Comparison of ENCODE assay signal across 1 cellular context in the genomic region with DNA sequence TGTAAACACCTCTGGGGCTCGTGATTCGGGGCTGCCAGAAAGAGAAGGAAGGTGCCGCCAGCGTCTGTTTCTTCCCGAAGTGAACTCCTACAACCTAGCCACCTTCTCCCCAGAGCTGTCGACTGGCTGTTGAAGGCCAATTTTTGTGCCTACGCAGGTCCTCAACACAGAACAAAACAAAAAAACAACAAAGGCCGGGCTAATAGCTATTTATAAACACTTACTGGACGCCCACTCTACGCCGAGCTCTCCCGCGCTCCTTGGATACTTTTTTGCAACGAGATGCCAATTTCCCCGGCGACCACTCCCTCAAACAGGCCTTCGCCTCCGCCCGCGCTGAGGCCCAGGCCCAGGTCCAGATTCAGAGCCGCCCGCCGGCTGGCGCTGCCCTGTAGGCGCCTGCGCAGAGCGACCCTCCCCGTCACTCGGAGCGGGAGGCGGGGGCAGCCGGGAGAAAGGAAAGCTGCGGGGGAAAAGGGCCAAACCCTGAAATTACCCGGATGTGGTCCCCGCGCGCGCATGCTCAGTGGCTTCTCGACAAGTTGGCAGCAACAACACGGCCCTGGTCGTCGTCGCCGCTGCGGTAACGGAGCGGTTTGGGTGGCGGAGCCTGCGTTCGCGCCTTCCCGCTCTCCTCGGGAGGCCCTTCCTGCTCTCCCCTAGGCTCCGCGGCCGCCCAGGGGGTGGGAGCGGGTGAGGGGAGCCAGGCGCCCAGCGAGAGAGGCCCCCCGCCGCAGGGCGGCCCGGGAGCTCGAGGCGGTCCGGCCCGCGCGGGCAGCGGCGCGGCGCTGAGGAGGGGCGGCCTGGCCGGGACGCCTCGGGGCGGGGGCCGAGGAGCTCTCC.
TF ChIP-seq lines count a peak whose summit lies in the region.

A gene (plus strand): TSS at position 520 of the 843 bp plus-strand sequence. CDS start 16,834 bp downstream, outside the sequence.

TF ChIP-seq in HepG2, 621 proteins besides CTCF, POLR2A, EP300 and RAD21 (continued from another document and continues in another):
- peak; percentile 87; the same call in 1 of the 2 replicates for TF ChIP-seq ZNF20 (CRISPR knock-in tag; IDR thresholded peaks at IDR 0.05)
- TF ChIP-seq ZNF235 (CRISPR knock-in tag; IDR thresholded peaks at IDR 0.05; ENCODE audit: borderline replicate concordance): no peak; the same call in 1 of the 2 replicates
- TF ChIP-seq ZNF160 (CRISPR knock-in tag; IDR thresholded peaks at IDR 0.05): no peak; the same call in 1 of the 2 replicates
- no peak for TF ChIP-seq ZNF562 (CRISPR knock-in tag; IDR thresholded peaks at IDR 0.05; ENCODE audit: borderline replicate concordance)
- no peak for TF ChIP-seq ZNF382 (CRISPR knock-in tag; IDR thresholded peaks at IDR 0.05; ENCODE audit: borderline replicate concordance)
- no peak for TF ChIP-seq ZIK1 (CRISPR knock-in tag; IDR thresholded peaks at IDR 0.05; ENCODE audit: borderline replicate concordance, low read depth)
- peak; percentile 58; the same call in 1 of the 2 replicates for TF ChIP-seq FOXK1 (CRISPR knock-in tag; IDR thresholded peaks at IDR 0.05; ENCODE audit: borderline replicate concordance, low read depth)
- no peak for TF ChIP-seq ZNF83 (CRISPR knock-in tag; IDR thresholded peaks at IDR 0.05; ENCODE audit: borderline replicate concordance)
- TF ChIP-seq, protein P1, sequence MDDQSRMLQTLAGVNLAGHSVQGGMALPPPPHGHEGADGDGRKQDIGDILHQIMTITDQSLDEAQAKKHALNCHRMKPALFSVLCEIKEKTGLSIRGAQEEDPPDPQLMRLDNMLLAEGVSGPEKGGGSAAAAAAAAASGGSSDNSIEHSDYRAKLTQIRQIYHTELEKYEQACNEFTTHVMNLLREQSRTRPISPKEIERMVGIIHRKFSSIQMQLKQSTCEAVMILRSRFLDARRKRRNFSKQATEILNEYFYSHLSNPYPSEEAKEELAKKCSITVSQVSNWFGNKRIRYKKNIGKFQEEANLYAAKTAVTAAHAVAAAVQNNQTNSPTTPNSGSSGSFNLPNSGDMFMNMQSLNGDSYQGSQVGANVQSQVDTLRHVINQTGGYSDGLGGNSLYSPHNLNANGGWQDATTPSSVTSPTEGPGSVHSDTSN (CRISPR knock-in tag; IDR thresholded peaks at IDR 0.05; ENCODE audit: borderline replicate concordance): no peak
- peak; percentile 75; the same call in 1 of the 2 replicates for TF ChIP-seq SPEN (CRISPR knock-in tag; IDR thresholded peaks at IDR 0.05; ENCODE audit: low read depth)
- TF ChIP-seq, protein P2, sequence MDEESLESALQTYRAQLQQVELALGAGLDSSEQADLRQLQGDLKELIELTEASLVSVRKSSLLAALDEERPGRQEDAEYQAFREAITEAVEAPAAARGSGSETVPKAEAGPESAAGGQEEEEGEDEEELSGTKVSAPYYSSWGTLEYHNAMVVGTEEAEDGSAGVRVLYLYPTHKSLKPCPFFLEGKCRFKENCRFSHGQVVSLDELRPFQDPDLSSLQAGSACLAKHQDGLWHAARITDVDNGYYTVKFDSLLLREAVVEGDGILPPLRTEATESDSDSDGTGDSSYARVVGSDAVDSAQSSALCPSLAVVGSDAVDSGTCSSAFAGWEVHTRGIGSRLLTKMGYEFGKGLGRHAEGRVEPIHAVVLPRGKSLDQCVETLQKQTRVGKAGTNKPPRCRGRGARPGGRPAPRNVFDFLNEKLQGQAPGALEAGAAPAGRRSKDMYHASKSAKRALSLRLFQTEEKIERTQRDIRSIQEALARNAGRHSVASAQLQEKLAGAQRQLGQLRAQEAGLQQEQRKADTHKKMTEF (CRISPR knock-in tag; IDR thresholded peaks at IDR 0.05): peak; percentile 68
- no peak for TF ChIP-seq ZNF737 (CRISPR knock-in tag; IDR thresholded peaks at IDR 0.05; ENCODE audit: borderline replicate concordance)
- TF ChIP-seq ZNF790 (CRISPR knock-in tag; IDR thresholded peaks at IDR 0.05; ENCODE audit: borderline replicate concordance): no peak
- TF ChIP-seq ARNTL (CRISPR knock-in tag; IDR thresholded peaks at IDR 0.05): 0 out of 2 replicates have a peak, but pooled peaks have one; percentile 26
- TF ChIP-seq, protein P3, sequence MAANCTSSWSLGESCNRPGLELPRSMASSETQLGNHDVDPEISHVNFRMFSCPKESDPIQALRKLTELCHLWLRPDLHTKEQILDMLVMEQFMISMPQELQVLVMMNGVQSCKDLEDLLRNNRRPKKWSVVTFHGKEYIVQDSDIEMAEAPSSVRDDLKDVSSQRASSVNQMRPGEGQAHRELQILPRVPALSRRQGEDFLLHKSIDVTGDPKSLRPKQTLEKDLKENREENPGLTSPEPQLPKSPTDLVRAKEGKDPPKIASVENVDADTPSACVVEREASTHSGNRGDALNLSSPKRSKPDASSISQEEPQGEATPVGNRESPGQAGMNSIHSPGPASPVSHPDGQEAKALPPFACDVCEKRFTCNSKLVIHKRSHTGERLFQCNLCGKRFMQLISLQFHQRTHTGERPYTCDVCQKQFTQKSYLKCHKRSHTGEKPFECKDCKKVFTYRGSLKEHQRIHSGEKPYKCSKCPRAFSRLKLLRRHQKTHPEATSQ (CRISPR knock-in tag; IDR thresholded peaks at IDR 0.05; ENCODE audit: borderline replicate concordance): peak; percentile 78; the same call in 1 of the 2 replicates
- TF ChIP-seq ZNF674 (CRISPR knock-in tag; IDR thresholded peaks at IDR 0.05; ENCODE audit: low read depth): no peak
- TF ChIP-seq HMG20A (CRISPR knock-in tag; IDR thresholded peaks at IDR 0.05; ENCODE audit: borderline replicate concordance): no peak
- no peak for TF ChIP-seq RARA (CRISPR knock-in tag; IDR thresholded peaks at IDR 0.05)
- TF ChIP-seq ZNF816 (CRISPR knock-in tag; IDR thresholded peaks at IDR 0.05; ENCODE audit: borderline replicate concordance): 0 out of 2 replicates have a peak, but pooled peaks have one; percentile 49
- no peak for TF ChIP-seq CEBPB (IDR thresholded peaks at IDR 0.05; ENCODE audit: borderline replicate concordance, low read depth, low read length)
- TF ChIP-seq MIER3 (CRISPR knock-in tag; IDR thresholded peaks at IDR 0.05; ENCODE audit: borderline replicate concordance): peak; percentile 22; the same call in 1 of the 2 replicates
- TF ChIP-seq GTF2F1 (IDR thresholded peaks at IDR 0.05; ENCODE audit: low read length): no peak
- TF ChIP-seq TEAD2 (CRISPR knock-in tag; IDR thresholded peaks at IDR 0.05): no peak
- no peak for TF ChIP-seq ESRRA (CRISPR knock-in tag; IDR thresholded peaks at IDR 0.05; ENCODE audit: low read depth)
- peak; percentile 30; the same call in 1 of the 2 replicates for TF ChIP-seq ZNF205 (CRISPR knock-in tag; IDR thresholded peaks at IDR 0.05)
- no peak for TF ChIP-seq ZSCAN9 (CRISPR knock-in tag; IDR thresholded peaks at IDR 0.05; ENCODE audit: borderline replicate concordance)
- TF ChIP-seq ZNF24 (IDR thresholded peaks at IDR 0.05): no peak
- peak; percentile 19 for TF ChIP-seq PTBP1 (IDR thresholded peaks at IDR 0.05; ENCODE audit: low read depth, low read length, poor library complexity, severe bottlenecking)
- peak; percentile 74 for TF ChIP-seq ZNF781 (CRISPR knock-in tag; IDR thresholded peaks at IDR 0.05; ENCODE audit: borderline replicate concordance, not compliant biosample characterization)
- no peak for TF ChIP-seq GTF3A (CRISPR knock-in tag; conservative IDR thresholded peaks at IDR 0.05)
- no peak for TF ChIP-seq ZNF496 (CRISPR knock-in tag; IDR thresholded peaks at IDR 0.05; ENCODE audit: insufficient replicate concordance)
- TF ChIP-seq KLF13 (CRISPR knock-in tag; IDR thresholded peaks at IDR 0.05): no peak
- TF ChIP-seq NFYB (CRISPR knock-in tag; IDR thresholded peaks at IDR 0.05): no peak
- TF ChIP-seq PHF8 (CRISPR knock-in tag; IDR thresholded peaks at IDR 0.05): peak; percentile 95
- peak; percentile 83; the same call in 1 of the 2 replicates for TF ChIP-seq ZNF619 (CRISPR knock-in tag; IDR thresholded peaks at IDR 0.05)
- TF ChIP-seq CHD2 (IDR thresholded peaks at IDR 0.05; ENCODE audit: low read depth, low read length): no peak
- no peak for TF ChIP-seq NR3C1 (CRISPR knock-in tag; IDR thresholded peaks at IDR 0.05)
- TF ChIP-seq, protein P4, sequence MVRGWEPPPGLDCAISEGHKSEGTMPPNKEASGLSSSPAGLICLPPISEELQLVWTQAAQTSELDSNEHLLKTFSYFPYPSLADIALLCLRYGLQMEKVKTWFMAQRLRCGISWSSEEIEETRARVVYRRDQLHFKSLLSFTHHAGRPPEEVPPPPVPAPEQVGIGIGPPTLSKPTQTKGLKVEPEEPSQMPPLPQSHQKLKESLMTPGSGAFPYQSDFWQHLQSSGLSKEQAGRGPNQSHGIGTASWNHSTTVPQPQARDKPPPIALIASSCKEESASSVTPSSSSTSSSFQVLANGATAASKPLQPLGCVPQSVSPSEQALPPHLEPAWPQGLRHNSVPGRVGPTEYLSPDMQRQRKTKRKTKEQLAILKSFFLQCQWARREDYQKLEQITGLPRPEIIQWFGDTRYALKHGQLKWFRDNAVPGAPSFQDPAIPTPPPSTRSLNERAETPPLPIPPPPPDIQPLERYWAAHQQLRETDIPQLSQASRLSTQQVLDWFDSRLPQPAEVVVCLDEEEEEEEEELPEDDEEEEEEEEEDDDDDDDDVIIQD (CRISPR knock-in tag; IDR thresholded peaks at IDR 0.05; ENCODE audit: low read depth): 0 out of 2 replicates have a peak, but pooled peaks have one; percentile 39
- no peak for TF ChIP-seq ZNF30 (CRISPR knock-in tag; IDR thresholded peaks at IDR 0.05)
- TF ChIP-seq KDM6A (CRISPR knock-in tag; IDR thresholded peaks at IDR 0.05; ENCODE audit: low read depth): no peak
- TF ChIP-seq MAFF (IDR thresholded peaks at IDR 0.05; ENCODE audit: low read depth, low read length): no peak
- TF ChIP-seq, protein P5, sequence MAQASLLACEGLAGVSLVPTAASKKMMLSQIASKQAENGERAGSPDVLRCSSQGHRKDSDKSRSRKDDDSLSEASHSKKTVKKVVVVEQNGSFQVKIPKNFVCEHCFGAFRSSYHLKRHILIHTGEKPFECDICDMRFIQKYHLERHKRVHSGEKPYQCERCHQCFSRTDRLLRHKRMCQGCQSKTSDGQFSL (CRISPR knock-in tag; IDR thresholded peaks at IDR 0.05): no peak
- TF ChIP-seq, protein P6, sequence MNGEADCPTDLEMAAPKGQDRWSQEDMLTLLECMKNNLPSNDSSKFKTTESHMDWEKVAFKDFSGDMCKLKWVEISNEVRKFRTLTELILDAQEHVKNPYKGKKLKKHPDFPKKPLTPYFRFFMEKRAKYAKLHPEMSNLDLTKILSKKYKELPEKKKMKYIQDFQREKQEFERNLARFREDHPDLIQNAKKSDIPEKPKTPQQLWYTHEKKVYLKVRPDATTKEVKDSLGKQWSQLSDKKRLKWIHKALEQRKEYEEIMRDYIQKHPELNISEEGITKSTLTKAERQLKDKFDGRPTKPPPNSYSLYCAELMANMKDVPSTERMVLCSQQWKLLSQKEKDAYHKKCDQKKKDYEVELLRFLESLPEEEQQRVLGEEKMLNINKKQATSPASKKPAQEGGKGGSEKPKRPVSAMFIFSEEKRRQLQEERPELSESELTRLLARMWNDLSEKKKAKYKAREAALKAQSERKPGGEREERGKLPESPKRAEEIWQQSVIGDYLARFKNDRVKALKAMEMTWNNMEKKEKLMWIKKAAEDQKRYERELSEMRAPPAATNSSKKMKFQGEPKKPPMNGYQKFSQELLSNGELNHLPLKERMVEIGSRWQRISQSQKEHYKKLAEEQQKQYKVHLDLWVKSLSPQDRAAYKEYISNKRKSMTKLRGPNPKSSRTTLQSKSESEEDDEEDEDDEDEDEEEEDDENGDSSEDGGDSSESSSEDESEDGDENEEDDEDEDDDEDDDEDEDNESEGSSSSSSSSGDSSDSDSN (CRISPR knock-in tag; IDR thresholded peaks at IDR 0.05): peak; percentile 50; the same call in 1 of the 2 replicates
- TF ChIP-seq SMAD3 (CRISPR knock-in tag; IDR thresholded peaks at IDR 0.05): peak; percentile 21; the same call in 1 of the 2 replicates
- 0 out of 2 replicates have a peak, but pooled peaks have one; percentile 40 for TF ChIP-seq ZNF589 (CRISPR knock-in tag; conservative IDR thresholded peaks at IDR 0.05)
- TF ChIP-seq, protein P7, sequence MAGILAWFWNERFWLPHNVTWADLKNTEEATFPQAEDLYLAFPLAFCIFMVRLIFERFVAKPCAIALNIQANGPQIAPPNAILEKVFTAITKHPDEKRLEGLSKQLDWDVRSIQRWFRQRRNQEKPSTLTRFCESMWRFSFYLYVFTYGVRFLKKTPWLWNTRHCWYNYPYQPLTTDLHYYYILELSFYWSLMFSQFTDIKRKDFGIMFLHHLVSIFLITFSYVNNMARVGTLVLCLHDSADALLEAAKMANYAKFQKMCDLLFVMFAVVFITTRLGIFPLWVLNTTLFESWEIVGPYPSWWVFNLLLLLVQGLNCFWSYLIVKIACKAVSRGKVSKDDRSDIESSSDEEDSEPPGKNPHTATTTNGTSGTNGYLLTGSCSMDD (CRISPR knock-in tag; IDR thresholded peaks at IDR 0.05): no peak
